8 cellular contexts compared by ENCODE assay signal in the genomic region with DNA sequence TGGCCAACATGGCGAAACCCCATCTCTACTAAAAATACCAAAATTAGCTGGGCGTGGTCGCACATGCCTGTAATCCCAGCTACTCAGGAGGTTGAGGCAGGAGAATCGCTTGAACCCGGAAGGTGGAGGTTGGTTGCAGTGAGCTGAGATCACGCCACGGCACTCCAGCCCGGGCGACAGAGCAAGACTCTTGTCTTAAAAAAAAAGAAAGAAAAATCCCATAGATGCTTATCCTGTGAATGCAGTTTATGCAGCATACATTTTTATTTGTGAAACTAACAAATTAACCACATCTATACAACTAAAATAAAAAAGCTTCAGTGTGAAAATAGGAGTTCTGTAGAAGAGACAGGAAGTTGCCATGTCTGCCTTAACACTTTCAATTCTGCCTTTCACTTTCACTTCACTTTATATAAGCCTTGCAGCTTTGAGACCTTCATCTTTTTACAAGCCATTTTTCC.
DNase-seq lines count a peak whose midpoint lies in the region; ATAC-seq and TF ChIP-seq lines count a peak whose summit lies in the region.

No MANE protein-coding gene starts in this region.

- peak overlapping the region; percentile 97 for H3K27ac ChIP-seq in neutrophil

- peaks cover 98% of the 10 kb centered on the region for H3K36me3 ChIP-seq in neutrophil

- ATAC-seq in GM21423 (IDR thresholded peaks at IDR 0.05; ENCODE audit: unreplicated experiment): peak; percentile 25
- ATAC-seq in GM18502 (IDR thresholded peaks at IDR 0.05; ENCODE audit: poor library complexity, unreplicated experiment): no peak

- no peaks in the 10 kb centered on the region for H3K27me3 ChIP-seq in neutrophil

- TF ChIP-seq CTCF in neutrophil (IDR thresholded peaks at IDR 0.05): no peak

- DNase-seq in OCI-M1 (lab: John Stamatoyannopoulos, UW) (peak; percentile 79), DMS79 treated with DMSO at 0.1 percent for 48 hours (lab: John Stamatoyannopoulos, UW) (no peak), anterior cingulate cortex (lab: John Stamatoyannopoulos, UW) (no peak), NCI-H2107 (lab: John Stamatoyannopoulos, UW) (no peak)
- peak; percentile 70 for DNase-seq in central memory CD4-positive, alpha-beta T cell

- H3K4me1 ChIP-seq in neutrophil (ENCODE audit: control insufficient read depth in 1 of 2, insufficient read depth in 1 of 2, low read depth in 1 of 2, low read length in 1 of 2): peaks cover 97 to 99% of the 10 kb centered on the region in 2 experiments

- H3K9me3 ChIP-seq in neutrophil: no peaks in the 10 kb centered on the region

- peak overlapping the region; percentile 25 to 53 for H3K4me3 ChIP-seq in neutrophil (ENCODE audit: low read depth in 1 of 2, low read length in 1 of 2)

Comparison
In these comparisons a context has a peak if more than half of its experiments do, and no peak if none do; other contexts are left out.
1. DNase-seq: peak in OCI-M1 (single experiment) and central memory CD4-positive, alpha-beta T cell (single experiment); none in DMS79 treated with DMSO at 0.1 percent for 48 hours (single experiment), anterior cingulate cortex (0 of 58) and NCI-H2107 (single experiment).